21 cellular contexts compared by ENCODE assay signal in genomic region chr1:225889743-225890142, GRCh38. TPM values are rescaled to one million over a fixed set of nuclear protein-coding genes. Genes with fewer than 3 reads are reported as not detected.
DNase-seq lines count a peak whose midpoint lies in the region; ATAC-seq and TF ChIP-seq lines count a peak whose summit lies in the region.
"Had no signal": no experiment of that assay in that cellular context is flagged by ENCODE, and none has a peak within 500 bp of the region (broad histone marks: within the 10 kb centered on the region; RNA-seq: fewer than 3 reads in every experiment).

No MANE protein-coding gene starts in this region.

- H2AFZ ChIP-seq in PC-3 (ENCODE audit: low read length) = no peak overlapping the region
- H2AFZ ChIP-seq: GM23248 had no signal

- POLR2A ChIA-PET in CD8-positive, alpha-beta T cell (lab: Charles Lee) = interaction anchor here (1.2 to 2.1 kb wide), 4 partner anchors 8 to 111 kb away, joined by 3 to 15 read pairs (median 7); partner anchors contain the start of gene SRP9
- POLR2A ChIA-PET in PC-3 (lab: Charles Lee; ENCODE audit: unreplicated experiment) = no interaction called here
- POLR2A ChIA-PET in CD4-positive, alpha-beta memory T cell (lab: Charles Lee; ENCODE audit: partially characterized antibody) = interaction anchor here (0.9 to 22.5 kb wide), 4 partner anchors 8 to 110 kb away, joined by 3 to 730 read pairs (median 16); partner anchors contain the start of genes SDE2 and TMEM63A

- H3K4me1 Mint-ChIP-seq in CD8-positive, alpha-beta T cell (ENCODE audit: low read depth) = peaks cover 25% of the 10 kb centered on the region
- H3K4me1 Mint-ChIP-seq in nephron = peaks cover 29% of the 10 kb centered on the region
- H3K4me1 Mint-ChIP-seq in CD4-positive, alpha-beta memory T cell = peaks cover 4 to 25% (median 14%) of the 10 kb centered on the region in 4 donors

- H3F3A ChIP-seq in PC-3 (ENCODE audit: low read length, unreplicated experiment) = no peaks in the 10 kb centered on the region

- H3K27me3 ChIP-seq in CD8-positive, alpha-beta T cell (ENCODE audit: insufficient read depth, low read length) = no peaks in the 10 kb centered on the region
- H3K27me3 ChIP-seq in PC-3 (ENCODE audit: low read length) (no peaks in the 10 kb centered on the region), right atrium auricular region (no peaks in the 10 kb centered on the region), BE2C (no peaks in the 10 kb centered on the region)
- H3K27me3 ChIP-seq in CD4-positive, alpha-beta memory T cell (ENCODE audit: insufficient read depth, low read length) = no peaks in the 10 kb centered on the region
- H3K27me3 ChIP-seq: MG63, Peyer's patch had no signal

- no peak for TF ChIP-seq CTCF in CD8-positive, alpha-beta T cell (IDR thresholded peaks at IDR 0.05)
- TF ChIP-seq CTCF in PC-3 (conservative IDR thresholded peaks at IDR 0.05; ENCODE audit: low read depth, low read length) = no peak
- no peak for TF ChIP-seq CTCF in nephron (IDR thresholded peaks at IDR 0.05; ENCODE audit: unreplicated experiment in 3 of 3)
- no peak for TF ChIP-seq CTCF in right atrium auricular region (IDR thresholded peaks at IDR 0.05)
- TF ChIP-seq CTCF in BE2C (IDR thresholded peaks at IDR 0.05; ENCODE audit: low read depth, low read length) = no peak

- no TSS peak for BruUV-seq in PC-3 (replicated peaks; lab: Mats Ljungman, UMichigan)

- peaks cover 4% of the 10 kb centered on the region for H3K4me1 ChIP-seq in CD8-positive, alpha-beta T cell (ENCODE audit: insufficient read depth, low read length)
- H3K4me1 ChIP-seq in PC-3 (ENCODE audit: insufficient read depth, low read length) (peaks cover 55% of the 10 kb centered on the region), right atrium auricular region (peaks cover 0 to 7% of the 10 kb centered on the region in 2 donors), BE2C (no peaks in the 10 kb centered on the region)
- peaks cover 10% of the 10 kb centered on the region for H3K4me1 ChIP-seq in CD4-positive, alpha-beta memory T cell (ENCODE audit: insufficient read depth, low read length)

- no peaks in the 10 kb centered on the region for H4K20me1 ChIP-seq in PC-3 (ENCODE audit: low read length)

- H3K27me3 Mint-ChIP-seq in CD8-positive, alpha-beta T cell (ENCODE audit: low read depth) = no peaks in the 10 kb centered on the region
- no peaks in the 10 kb centered on the region for H3K27me3 Mint-ChIP-seq in nephron (ENCODE audit: low read depth)
- no peaks in the 10 kb centered on the region for H3K27me3 Mint-ChIP-seq in CD4-positive, alpha-beta memory T cell

- H3K4me3 ChIP-seq in CD8-positive, alpha-beta T cell (ENCODE audit: low read depth, low read length) = no peak overlapping the region
- H3K4me3 ChIP-seq in PC-3 (ENCODE audit: low read length) (no peak overlapping the region), right atrium auricular region (no peak overlapping the region), BE2C (ENCODE audit: low read depth, low read length) (no peak overlapping the region)
- no peak overlapping the region for H3K4me3 ChIP-seq in CD4-positive, alpha-beta memory T cell (ENCODE audit: low read length in 2 of 2)
- H3K4me3 ChIP-seq: GM23248, MG63, Peyer's patch had no signal

- no peaks in the 10 kb centered on the region for H3K9me2 ChIP-seq in PC-3 (replicated peaks; ENCODE audit: low read length)

- H3K36me3 Mint-ChIP-seq in CD8-positive, alpha-beta T cell = no peaks in the 10 kb centered on the region
- H3K36me3 Mint-ChIP-seq in nephron (ENCODE audit: low read depth) = no peaks in the 10 kb centered on the region
- H3K36me3 Mint-ChIP-seq in CD4-positive, alpha-beta memory T cell = no peaks in the 10 kb centered on the region

- no peaks in the 10 kb centered on the region for H3K9me3 Mint-ChIP-seq in CD8-positive, alpha-beta T cell
- H3K9me3 Mint-ChIP-seq in nephron = no peaks in the 10 kb centered on the region
- no peaks in the 10 kb centered on the region for H3K9me3 Mint-ChIP-seq in CD4-positive, alpha-beta memory T cell

- no peak overlapping the region for H3K4me3 Mint-ChIP-seq in CD8-positive, alpha-beta T cell
- no peak overlapping the region for H3K4me3 Mint-ChIP-seq in nephron
- no peak overlapping the region for H3K4me3 Mint-ChIP-seq in CD4-positive, alpha-beta memory T cell

- H3K27ac ChIP-seq in CD8-positive, alpha-beta T cell (ENCODE audit: low read depth, low read length) = no peak overlapping the region
- H3K27ac ChIP-seq in PC-3 (ENCODE audit: low read length) = peak overlapping the region; percentile 98
- H3K27ac ChIP-seq in right atrium auricular region = no peak overlapping the region
- no peak overlapping the region for H3K27ac ChIP-seq in CD4-positive, alpha-beta memory T cell (ENCODE audit: low read depth, low read length)
- H3K27ac ChIP-seq: C4-2B, GM23248, HL-60 had no signal

- no peak for DNase-seq in CD8-positive, alpha-beta T cell
- no peak for DNase-seq in PC-3
- DNase-seq in left kidney (ENCODE audit: low read depth, low spot score) = peak; percentile 40
- no peak for DNase-seq in right atrium auricular region (ENCODE audit: low spot score)
- DNase-seq in BE2C = no peak
- DNase-seq in AG08396 (ENCODE audit: low spot score) = no peak
- no peak for DNase-seq in CD4-positive, alpha-beta memory T cell
- DNase-seq: 8988T, NCI-H1092 treated with DMSO at 0.1 percent for 48 hours, NCI-H1694 treated with DMSO at 0.1 percent for 48 hours, NCI-H2171, NCI-H82, Peyer's patch, SHP77 had no signal

- peak overlapping the region; percentile 25 for H3K27ac Mint-ChIP-seq in CD8-positive, alpha-beta T cell
- peak overlapping the region; percentile 84 to 92 (median 89) for H3K27ac Mint-ChIP-seq in nephron
- no peak overlapping the region for H3K27ac Mint-ChIP-seq in CD4-positive, alpha-beta memory T cell

- H3K79me2 ChIP-seq in PC-3 (ENCODE audit: low read length) = no peaks in the 10 kb centered on the region

- CTCF ChIA-PET in CD8-positive, alpha-beta T cell (lab: Charles Lee) = interaction anchor here (0.8 to 1.7 kb wide), 4 partner anchors 7 to 21 kb away, joined by 3 to 9 read pairs (median 4); no protein-coding TSS in a partner anchor
- CTCF ChIA-PET in PC-3 (lab: Charles Lee) = no interaction called here
- CTCF ChIA-PET in CD4-positive, alpha-beta memory T cell (lab: Charles Lee; ENCODE audit: partially characterized antibody) = interaction anchor here (1.0 to 3.9 kb wide), 2 partner anchors 7 to 24 kb away, joined by 3 to 16 read pairs; partner anchors contain the start of gene TMEM63A

- H3K4me2 ChIP-seq in PC-3 (ENCODE audit: low read length) = peak overlapping the region; percentile 56; the same call in 1 of the 2 replicates

- no peaks in the 10 kb centered on the region for H3K9me3 ChIP-seq in CD8-positive, alpha-beta T cell (ENCODE audit: low read length)
- no peaks in the 10 kb centered on the region for H3K9me3 ChIP-seq in PC-3 (ENCODE audit: low read length)
- no peaks in the 10 kb centered on the region for H3K9me3 ChIP-seq in right atrium auricular region
- H3K9me3 ChIP-seq in BE2C = no peaks in the 10 kb centered on the region
- H3K9me3 ChIP-seq in CD4-positive, alpha-beta memory T cell (ENCODE audit: control insufficient read depth in 1 of 2, low read length in 2 of 2) = no peaks in the 10 kb centered on the region
- H3K9me3 ChIP-seq: MG63, Peyer's patch had no signal

- intact Hi-C loops in CD8-positive, alpha-beta T cell (cut with DNase I, micrococcal nuclease) = no loop called here
- intact Hi-C loops in PC-3 (cut with micrococcal nuclease) = no loop called here
- intact Hi-C loops in CD4-positive, alpha-beta memory T cell (cut with micrococcal nuclease) = no loop called here

- ATAC-seq in CD8-positive, alpha-beta T cell = no peak
- no peak for ATAC-seq in PC-3

- H3K9ac ChIP-seq in PC-3 (ENCODE audit: low read length) = peak overlapping the region; percentile 14; the same call in 1 of the 2 replicates
- H3K9ac ChIP-seq: GM23248 had no signal

- H3K36me3 ChIP-seq in CD8-positive, alpha-beta T cell (ENCODE audit: insufficient read depth, low read length) = no peaks in the 10 kb centered on the region
- H3K36me3 ChIP-seq in PC-3 (ENCODE audit: low read depth, low read length) = no peaks in the 10 kb centered on the region
- H3K36me3 ChIP-seq in right atrium auricular region = no peaks in the 10 kb centered on the region
- H3K36me3 ChIP-seq in BE2C = no peaks in the 10 kb centered on the region
- H3K36me3 ChIP-seq in CD4-positive, alpha-beta memory T cell (ENCODE audit: insufficient read depth, low read length) = no peaks in the 10 kb centered on the region
- H3K36me3 ChIP-seq: MG63, Peyer's patch had no signal

RNA-seq across cellular contexts. Expression of gene LEFTY1, which starts 0.8 kb away (rescaled TPM):
- total RNA-seq in CD8-positive, alpha-beta T cell = not detected
- total RNA-seq in PC-3 (2014; rRNA removed) (not detected in 2 replicates), right atrium auricular region (under 1 TPM in 1 of 2 donors, not detected in 1; 0.35 TPM)
- polyA plus RNA-seq in BE2C (2012; ENCODE audit: insufficient read depth, insufficient read length, low read depth) = not detected
- total RNA-seq in CD4-positive, alpha-beta memory T cell = under 1 TPM; 0.55 to 0.75 TPM
- not detected for polyA plus RNA-seq in CD4-positive, alpha-beta memory T cell
- total RNA-seq: G401, GM23248, NCI-H460 had no signal
- polyA plus RNA-seq: GM23248 had no signal

RNA-seq across cellular contexts. Expression of gene TMEM63A, which starts 7.6 kb away (rescaled TPM):
- 100 to 1,000 TPM; 132 to 144 TPM for total RNA-seq in CD8-positive, alpha-beta T cell
- total RNA-seq in PC-3 (2014; rRNA removed) (47.5 and 59.3 TPM in 2 replicates), right atrium auricular region (10 to 100 TPM; 16.0 to 19.0 TPM)
- 0.59 TPM for polyA plus RNA-seq in BE2C (2012; ENCODE audit: insufficient read depth, insufficient read length, low read depth)
- total RNA-seq in CD4-positive, alpha-beta memory T cell = 100 to 1,000 TPM; 476 to 507 TPM
- 10 to 100 TPM; 46.2 to 79.5 TPM for polyA plus RNA-seq in CD4-positive, alpha-beta memory T cell

RNA-seq across cellular contexts. Expression of gene PYCR2, which starts 34.3 kb away (rescaled TPM):
- 10 to 100 TPM; 27.3 to 30.6 TPM for total RNA-seq in CD8-positive, alpha-beta T cell
- total RNA-seq in PC-3 (2014; rRNA removed) = 57.7 and 69.0 TPM in 2 replicates
- total RNA-seq in right atrium auricular region = 10 to 100 TPM; 50.3 to 57.3 TPM
- 223 TPM for polyA plus RNA-seq in BE2C (2012; ENCODE audit: insufficient read depth, insufficient read length, low read depth)
- 100 to 1,000 TPM; 102 to 116 TPM for total RNA-seq in CD4-positive, alpha-beta memory T cell
- polyA plus RNA-seq in CD4-positive, alpha-beta memory T cell = 10 to 100 TPM; 73.6 to 86.6 TPM

RNA-seq across cellular contexts. Expression of gene LEFTY2, which starts 51.3 kb away (rescaled TPM):
- not detected for total RNA-seq in CD8-positive, alpha-beta T cell
- total RNA-seq in PC-3 (2014; rRNA removed) (not detected in 2 replicates), right atrium auricular region (under 1 TPM; 0.70 to 0.90 TPM)
- not detected for polyA plus RNA-seq in BE2C (2012; ENCODE audit: insufficient read depth, insufficient read length, low read depth)
- not detected for total RNA-seq in CD4-positive, alpha-beta memory T cell
- polyA plus RNA-seq in CD4-positive, alpha-beta memory T cell = not detected
- total RNA-seq: G401, GM23248, NCI-H460, Peyer's patch had no signal
- polyA plus RNA-seq: GM23248 had no signal

Comparison
In these comparisons a context has a peak if more than half of its experiments do, and no peak if none do; other contexts are left out.
1. H3K27ac Mint-ChIP-seq: peak in CD8-positive, alpha-beta T cell (single experiment) and nephron (3 of 3); none in CD4-positive, alpha-beta memory T cell (0 of 7).